18 cellular contexts compared by ENCODE assay signal in the genomic region with DNA sequence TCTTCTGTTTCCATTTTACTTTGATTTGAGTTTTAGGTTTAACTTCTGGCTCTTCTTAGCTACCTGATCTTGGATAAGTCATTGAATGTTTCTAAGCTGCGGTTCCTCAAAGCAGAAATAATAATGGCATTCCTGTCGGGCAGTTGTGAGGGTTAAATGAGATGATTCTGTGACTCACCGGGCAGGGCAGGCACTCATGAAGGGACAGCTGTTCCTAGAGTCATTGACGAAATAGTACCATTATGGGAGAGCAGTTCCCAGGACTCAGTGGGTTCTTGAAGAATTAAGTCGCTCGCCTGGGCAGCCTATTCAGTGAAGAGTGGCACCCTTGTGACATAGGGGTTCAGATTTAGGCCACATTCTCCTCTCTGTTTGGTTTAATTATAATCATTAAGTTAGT. TPM values are rescaled to one million over a fixed set of nuclear protein-coding genes. Genes with fewer than 3 reads are reported as not detected.
DNase-seq lines count a peak whose midpoint lies in the region; ATAC-seq and TF ChIP-seq lines count a peak whose summit lies in the region.
"Had no signal": no experiment of that assay in that cellular context is flagged by ENCODE, and none has a peak within 500 bp of the region (broad histone marks: within the 10 kb centered on the region; RNA-seq: fewer than 3 reads in every experiment).

No MANE protein-coding gene starts in this region.

- H3K4me3 ChIP-seq in brain microvascular endothelial cell (ENCODE audit: low read depth, low read length) = no peak overlapping the region
- H3K4me3 ChIP-seq: thyroid gland had no signal

- H3K27me3 Mint-ChIP-seq in CD4-positive, alpha-beta T cell = no peaks in the 10 kb centered on the region
- no peaks in the 10 kb centered on the region for H3K27me3 Mint-ChIP-seq in natural killer cell (ENCODE audit: low read depth in 2 of 2)
- H3K27me3 Mint-ChIP-seq: activated CD8-positive, alpha-beta memory T cell treated with anti-CD3 and anti-CD28 coated beads, Interleukin-2, amount 10 ng/mL, durations not matched to agents 7 days and 5 days had no signal

- no peak for DNase-seq in CD4-positive, alpha-beta T cell
- peak; percentile 29 for DNase-seq in EH (ENCODE audit: low read depth)
- peak; percentile 70 for DNase-seq in brain microvascular endothelial cell
- DNase-seq in natural killer cell = no peak
- no peak for DNase-seq in activated effector memory CD4-positive, alpha-beta T cell treated with Interleukin-2 at 50 U/mL for 16 hours
- DNase-seq in activated CD4-positive, CD25-positive, alpha-beta regulatory T cell treated with anti-CD3 and anti-CD28 coated beads, Interleukin-2, amount 50 U/mL, for 72 hours = no peak
- no peak for DNase-seq in DMS153 treated with DMSO at 0.1 percent for 48 hours (lab: John Stamatoyannopoulos, UW; ENCODE audit: unreplicated experiment)
- DNase-seq: activated CD8-positive, alpha-beta memory T cell treated with anti-CD3 and anti-CD28 coated beads, Interleukin-2, amount 10 ng/mL, durations not matched to agents 7 days and 5 days; activated naive CD4-positive, alpha-beta T cell treated with Interleukin-2 at 50 U/mL for 16 hours; central memory CD4-positive, alpha-beta T cell; GF-D8; glutamatergic neuron; NCI-H2029 treated with DMSO at 0.1 percent for 48 hours; NCI-H82; Right ventricle myocardium superior; thyroid gland had no signal

- no peak for TF ChIP-seq CTCF in CD4-positive, alpha-beta T cell (IDR thresholded peaks at IDR 0.05)
- no peak for TF ChIP-seq CTCF in brain microvascular endothelial cell (IDR thresholded peaks at IDR 0.05; ENCODE audit: low read depth, low read length, missing control alignments)
- TF ChIP-seq CTCF in natural killer cell (IDR thresholded peaks at IDR 0.05) = no peak

- no peaks in the 10 kb centered on the region for H3K27me3 ChIP-seq in CD4-positive, alpha-beta T cell (ENCODE audit: control insufficient read depth, insufficient read depth, low read length)
- H3K27me3 ChIP-seq in brain microvascular endothelial cell (replicated peaks) = no peaks in the 10 kb centered on the region
- H3K27me3 ChIP-seq: thyroid gland had no signal

- peaks cover 44% of the 10 kb centered on the region for H3K36me3 ChIP-seq in brain microvascular endothelial cell (replicated peaks)

- peaks cover 97% of the 10 kb centered on the region for H3K36me3 Mint-ChIP-seq in CD4-positive, alpha-beta T cell (ENCODE audit: low read depth)
- peaks cover 18% of the 10 kb centered on the region for H3K36me3 Mint-ChIP-seq in natural killer cell
- H3K36me3 Mint-ChIP-seq: CD14-positive monocyte had no signal

- H3K27ac Mint-ChIP-seq in CD4-positive, alpha-beta T cell = peak overlapping the region; percentile 81
- peak overlapping the region; percentile 87 to 96 for H3K27ac Mint-ChIP-seq in natural killer cell
- H3K27ac Mint-ChIP-seq: CD14-positive monocyte had no signal

- H3K9me3 ChIP-seq in CD4-positive, alpha-beta T cell (ENCODE audit: control insufficient read depth, low read length) = no peaks in the 10 kb centered on the region
- H3K9me3 ChIP-seq: thyroid gland had no signal

- in situ Hi-C loops in brain microvascular endothelial cell (cut with HindIII; ENCODE audit: low pct_ligation_motif_present, low sequenced_read_pairs) = no loop called here

- CTCF ChIA-PET in CD4-positive, alpha-beta T cell (lab: Charles Lee) = interaction anchor here (4.7 kb wide), 1 partner anchor 10 kb away, joined by 26 read pairs; a partner anchor contains a TSS

- POLR2A ChIA-PET in CD4-positive, alpha-beta T cell (lab: Charles Lee) = interaction anchor here (0.6 to 5.4 kb wide), 3 partner anchors 10 to 1267 kb away, joined by 3 to 73 read pairs (median 4); a partner anchor contains a TSS

- no peaks in the 10 kb centered on the region for H3K9me3 Mint-ChIP-seq in CD4-positive, alpha-beta T cell
- no peaks in the 10 kb centered on the region for H3K9me3 Mint-ChIP-seq in natural killer cell

- H3K4me1 Mint-ChIP-seq in CD4-positive, alpha-beta T cell (ENCODE audit: low read depth) = peaks cover 100% of the 10 kb centered on the region
- peaks cover 90 to 92% of the 10 kb centered on the region in 2 donors for H3K4me1 Mint-ChIP-seq in natural killer cell

- intact Hi-C loops in CD4-positive, alpha-beta T cell (cut with DNase I, micrococcal nuclease) = loop anchor here in 1 of 2 experiments (5.0 to 10.0 kb wide), 2 partner anchors 980 to 1252 kb away; a partner anchor contains a TSS
- intact Hi-C loops in natural killer cell (cut with micrococcal nuclease) = no loop called here

- no peak for ATAC-seq in CD4-positive, alpha-beta T cell (ENCODE audit: poor library complexity)
- ATAC-seq in natural killer cell = no peak
- ATAC-seq in GM18520 (IDR thresholded peaks at IDR 0.05; ENCODE audit: unreplicated experiment) = no peak
- ATAC-seq: activated CD8-positive, alpha-beta memory T cell treated with anti-CD3 and anti-CD28 coated beads, Interleukin-2, amount 10 ng/mL, durations not matched to agents 7 days and 5 days had no signal

- peak overlapping the region; percentile 81 for H3K4me3 Mint-ChIP-seq in CD4-positive, alpha-beta T cell
- peak overlapping the region; percentile 87 for H3K4me3 Mint-ChIP-seq in natural killer cell

- H3K27ac ChIP-seq in CD4-positive, alpha-beta T cell (ENCODE audit: low read depth, low read length) = peak overlapping the region; percentile 47
- peak overlapping the region; percentile 49 for H3K27ac ChIP-seq in brain microvascular endothelial cell

RNA-seq across cellular contexts. Expression of a gene that starts 10.3 kb away (rescaled TPM):
- total RNA-seq in CD4-positive, alpha-beta T cell = 100 to 1,000 TPM in 1 of 2 experiments, 10 to 100 TPM in 1; 91.3 to 102 TPM
- total RNA-seq in natural killer cell = 10 to 100 TPM; 68.1 to 87.4 (median 84.5) TPM

Comparison
In these comparisons a context has a peak if more than half of its experiments do, and no peak if none do; other contexts are left out.
1. DNase-seq: peak in EH (single experiment) and brain microvascular endothelial cell (single experiment); none in CD4-positive, alpha-beta T cell (0 of 10), natural killer cell (single experiment), activated effector memory CD4-positive, alpha-beta T cell treated with Interleukin-2 at 50 U/mL for 16 hours (single experiment), activated CD4-positive, CD25-positive, alpha-beta regulatory T cell treated with anti-CD3 and anti-CD28 coated beads, Interleukin-2, amount 50 U/mL, for 72 hours (single experiment) and DMS153 treated with DMSO at 0.1 percent for 48 hours (single experiment).